Comparison of ENCODE assay signal across 19 cellular contexts in the genomic region with DNA sequence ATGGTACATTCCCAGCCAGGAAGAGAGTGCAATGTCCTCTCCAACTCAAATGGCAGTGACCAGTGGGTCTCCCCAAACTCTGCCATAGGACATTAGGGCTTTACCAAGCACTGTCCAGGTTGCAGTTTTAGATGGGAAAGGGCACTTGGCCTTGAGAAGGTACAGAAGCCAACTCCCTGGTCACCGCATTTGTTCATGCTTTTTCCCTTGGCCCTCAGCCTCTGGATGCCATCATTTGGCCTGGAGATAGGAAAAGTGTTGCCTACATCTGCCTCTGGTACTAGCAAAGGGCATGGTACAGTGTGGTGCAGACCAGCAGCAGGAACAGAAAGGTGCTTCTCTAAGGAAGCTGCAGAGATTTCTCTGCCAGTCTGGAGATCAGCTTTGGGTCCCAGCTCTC.
DNase-seq lines count a peak whose midpoint lies in the region; ATAC-seq, FAIRE-seq and TF ChIP-seq lines count a peak whose summit lies in the region.
"Had no signal": no experiment of that assay in that cellular context is flagged by ENCODE, and none has a peak within 500 bp of the region (broad histone marks: within the 10 kb centered on the region; RNA-seq: fewer than 3 reads in every experiment).

No MANE protein-coding gene starts in this region.

- H3K27ac Mint-ChIP-seq in MCF 10A (ENCODE audit: low read depth, unreplicated experiment), result peak overlapping the region; percentile 52
- H3K27ac Mint-ChIP-seq: CD4-positive, CD25-positive, alpha-beta regulatory T cell had no signal

- H3K4me3 ChIP-seq in mammary epithelial cell (replicated peaks in 1 of 3; ENCODE audit: insufficient read depth in 1 of 3, low read depth in 2 of 3, low read length in 3 of 3) (no peak overlapping the region), K562 (no peak overlapping the region), testis (no peak overlapping the region)
- H3K4me3 ChIP-seq: GM23248 had no signal

- dilution Hi-C loops in mammary epithelial cell (cut with HindIII; ENCODE audit: low sequenced_read_pairs), result no loop called here

- peaks cover 2% of the 10 kb centered on the region for H3K9me3 ChIP-seq in mammary epithelial cell (replicated peaks; ENCODE audit: insufficient read depth, low read length)
- H3K9me3 ChIP-seq in K562 (replicated peaks; ENCODE audit: control insufficient read depth, insufficient read depth, low read depth, low read length), result no peaks in the 10 kb centered on the region
- H3K9me3 ChIP-seq in testis, result no peaks in the 10 kb centered on the region
- H3K9me3 ChIP-seq: BE2C had no signal

- H3K79me2 ChIP-seq in mammary epithelial cell (ENCODE audit: insufficient read depth, low read length) (no peaks in the 10 kb centered on the region), K562 (ENCODE audit: control insufficient read depth, insufficient read depth, low read length) (no peaks in the 10 kb centered on the region)

- H3K4me1 ChIP-seq in mammary epithelial cell (ENCODE audit: insufficient read depth, low read length), result peaks cover 4% of the 10 kb centered on the region
- H3K4me1 ChIP-seq in K562 (replicated peaks in 1 of 2; ENCODE audit: control insufficient read depth in 2 of 2, insufficient read depth in 2 of 2, low read length in 2 of 2), result peaks cover 0 to 7% of the 10 kb centered on the region in 2 experiments; a peak in 2 of 5 replicates
- no peaks in the 10 kb centered on the region for H3K4me1 ChIP-seq in testis
- H3K4me1 ChIP-seq: BE2C had no signal

- intact Hi-C loops in MCF 10A (cut with micrococcal nuclease) (no loop called here), mammary epithelial cell (cut with micrococcal nuclease) (no loop called here), K562 (cut with micrococcal nuclease) (no loop called here), testis (cut with DNase I; ENCODE audit: low total_unique reads) (no loop called here)

- no peak overlapping the region for H3K4me3 Mint-ChIP-seq in MCF 10A (ENCODE audit: unreplicated experiment)
- H3K4me3 Mint-ChIP-seq: CD4-positive, CD25-positive, alpha-beta regulatory T cell; CD8-positive, alpha-beta memory T cell had no signal

- 50% methylated on average over 1 of the region's 1 CpG for WGBS in mammary epithelial cell (ENCODE audit: low coverage, missing lambda C conversion rate)
- WGBS in K562 (ENCODE audit: insufficient coverage, low coverage, missing lambda C conversion rate), result 55% methylated on average over 1 of the region's 1 CpG
- WGBS in testis, 2 donors, result 91% methylated on average over 1 of the region's 1 CpG; no CpG with 5 or more reads in 1 of the 2 donors

- POLR2A ChIA-PET in MCF 10A (lab: Yijun Ruan, JAX) (interaction anchor here (0.6 kb wide), 1 partner anchor 18 kb away, joined by 3 read pairs; no protein-coding TSS in a partner anchor), K562 (lab: Yijun Ruan, JAX) (interaction anchor here (0.6 kb wide), 1 partner anchor 24 kb away, joined by 3 read pairs; no protein-coding TSS in a partner anchor)

- TF ChIP-seq POLR2A in K562 (conservative IDR thresholded peaks at IDR 0.05), result no peak
- TF ChIP-seq POLR2A in testis (IDR thresholded peaks at IDR 0.05), result no peak
- no peak for TF ChIP-seq POLR2A in H54 (IDR thresholded peaks at IDR 0.05; ENCODE audit: low read depth, low read length)

- no peaks in the 10 kb centered on the region for H4K20me1 ChIP-seq in mammary epithelial cell (ENCODE audit: insufficient read depth, low read length)
- H4K20me1 ChIP-seq in K562 (replicated peaks; ENCODE audit: control insufficient read depth, insufficient read depth, low read length), result no peaks in the 10 kb centered on the region

- H3K9me3 Mint-ChIP-seq in MCF 10A (ENCODE audit: unreplicated experiment), result no peaks in the 10 kb centered on the region
- H3K9me3 Mint-ChIP-seq: CD4-positive, CD25-positive, alpha-beta regulatory T cell; CD8-positive, alpha-beta memory T cell had no signal

- no peak for TF ChIP-seq EP300 in K562 (IDR thresholded peaks at IDR 0.05; ENCODE audit: low read length)

- FAIRE-seq in K562 (lab: Jason Lieb, UNC) (no peak), H54 (lab: Jason Lieb, UNC) (no peak)
- FAIRE-seq: GM12891, GM19239 had no signal

- no peak overlapping the region for H3K27ac ChIP-seq in mammary epithelial cell (ENCODE audit: insufficient read depth, low read depth, low read length)
- no peak overlapping the region for H3K27ac ChIP-seq in K562 (ENCODE audit: extremely low read depth, low read depth, low read length)
- H3K27ac ChIP-seq in testis, result no peak overlapping the region
- H3K27ac ChIP-seq: GM23248 had no signal

- no peak for ATAC-seq in K562

- H3K9ac ChIP-seq in mammary epithelial cell (ENCODE audit: insufficient read depth, low read length) (no peak overlapping the region), K562 (ENCODE audit: insufficient read depth in 1 of 2, low read depth in 2 of 2, low read length in 2 of 2) (no peak overlapping the region)
- H3K9ac ChIP-seq: GM23248 had no signal

- BruUV-seq in MCF 10A (replicated peaks; lab: Mats Ljungman, UMichigan) (no TSS peak), mammary epithelial cell (replicated peaks; lab: Mats Ljungman, UMichigan) (no TSS peak), K562 (replicated peaks; lab: Mats Ljungman, UMichigan) (no TSS peak)

- H3K36me3 Mint-ChIP-seq in MCF 10A (ENCODE audit: insufficient read depth, unreplicated experiment), result peaks cover 6% of the 10 kb centered on the region
- H3K36me3 Mint-ChIP-seq: CD4-positive, CD25-positive, alpha-beta regulatory T cell had no signal

- no peak for TF ChIP-seq CTCF in MCF 10A (IDR thresholded peaks at IDR 0.05; ENCODE audit: unreplicated experiment)
- TF ChIP-seq CTCF in mammary epithelial cell (conservative IDR thresholded peaks at IDR 0.05 in 1 of 2, IDR thresholded peaks at IDR 0.05 in 1 of 2; ENCODE audit: extremely low read depth in 1 of 2, insufficient read depth in 1 of 2, low read depth in 1 of 2, low read length in 2 of 2), result no peak
- TF ChIP-seq CTCF in K562 (IDR thresholded peaks at IDR 0.05 in 2 of 3, conservative IDR thresholded peaks at IDR 0.05 in 1 of 3; ENCODE audit: insufficient read depth in 2 of 3, low read depth in 1 of 3, low read length in 3 of 3), result no peak
- no peak for TF ChIP-seq CTCF in testis (IDR thresholded peaks at IDR 0.05)

- H3K27me3 Mint-ChIP-seq in MCF 10A (ENCODE audit: insufficient read depth, unreplicated experiment), result peaks cover 12% of the 10 kb centered on the region
- H3K27me3 Mint-ChIP-seq: CD4-positive, CD25-positive, alpha-beta regulatory T cell had no signal

- DNase-seq in MCF 10A (ENCODE audit: unreplicated experiment) (no peak), mammary epithelial cell (no peak), K562 (ENCODE audit: extremely low read depth in 1 of 4, low spot score in 3 of 4) (no peak), mucosa of gallbladder (ENCODE audit: low spot score) (peak; percentile 7), testis (no peak), H54 (ENCODE audit: insufficient read length, low spot score) (no peak)
- no peak for DNase-seq in activated CD8-positive, alpha-beta memory T cell treated with anti-CD3 and anti-CD28 coated beads, Interleukin-2, amount 50 U/mL, for 4 hours
- DNase-seq: BE2C; C1 segment of cervical spinal cord; CD8-positive, alpha-beta memory T cell; COR-L47; DMS 273 treated with DMSO at 0.1 percent for 48 hours; DND-41; EL; GM23248; HCEC 1CT had no signal

- H3K4me2 ChIP-seq in mammary epithelial cell (ENCODE audit: insufficient read depth, low read depth, low read length) (no peak overlapping the region), K562 (ENCODE audit: insufficient read depth, low read length) (0 out of 2 replicates have a peak overlapping the region, but pooled peaks have one; percentile 11)

- H2AFZ ChIP-seq in mammary epithelial cell (ENCODE audit: low read depth, low read length) (no peak overlapping the region), K562 (ENCODE audit: low read depth, low read length) (peak overlapping the region; percentile 82)
- H2AFZ ChIP-seq: GM23248 had no signal

- H3K9me1 ChIP-seq in K562 (ENCODE audit: control insufficient read depth, insufficient read depth, low read length), result no peaks in the 10 kb centered on the region

- H3K36me3 ChIP-seq in mammary epithelial cell (ENCODE audit: insufficient read depth, low read length), result no peaks in the 10 kb centered on the region
- no peaks in the 10 kb centered on the region for H3K36me3 ChIP-seq in K562 (ENCODE audit: control insufficient read depth, insufficient read depth, low read length)
- no peaks in the 10 kb centered on the region for H3K36me3 ChIP-seq in testis (ENCODE audit: low read depth, missing control alignments)
- H3K36me3 ChIP-seq: BE2C had no signal

- CTCF ChIA-PET in MCF 10A (lab: Yijun Ruan, JAX) (interaction anchor here (0.6 to 1.6 kb wide), 5 partner anchors 20 to 41 kb away, joined by 3 to 6 read pairs (median 4); no protein-coding TSS in a partner anchor), mammary epithelial cell (lab: Charles Lee; ENCODE audit: low non-redundant PET) (no interaction called here), K562 (lab: Yijun Ruan, JAX; ENCODE audit: low intra/inter-chr PET ratio) (no interaction called here)

- peaks cover 13% of the 10 kb centered on the region for H3K4me1 Mint-ChIP-seq in MCF 10A (ENCODE audit: insufficient read depth, unreplicated experiment)

- no peak for TF ChIP-seq RAD21 in K562 (CRISPR knock-in tag; conservative IDR thresholded peaks at IDR 0.05 in 1 of 2, IDR thresholded peaks at IDR 0.05 in 1 of 2)

- in situ Hi-C loops in mammary epithelial cell (cut with MboI; ENCODE audit: low sequenced_read_pairs in 2 of 2), result no loop called here
- in situ Hi-C loops in K562 (cut with MboI), result no loop called here

- H3K27me3 ChIP-seq in mammary epithelial cell (ENCODE audit: insufficient read depth, low read length) (no peaks in the 10 kb centered on the region), K562 (ENCODE audit: control insufficient read depth in 2 of 2, insufficient read depth in 2 of 2, low read length in 2 of 2) (peaks cover 0 to 9% of the 10 kb centered on the region in 2 experiments; a peak in 1 of 5 replicates), testis (no peaks in the 10 kb centered on the region)
- H3K27me3 ChIP-seq: BE2C had no signal

TF ChIP-seq in K562, 482 proteins besides CTCF, POLR2A, EP300 and RAD21 (continues in another document):
- TF ChIP-seq, protein P1, sequence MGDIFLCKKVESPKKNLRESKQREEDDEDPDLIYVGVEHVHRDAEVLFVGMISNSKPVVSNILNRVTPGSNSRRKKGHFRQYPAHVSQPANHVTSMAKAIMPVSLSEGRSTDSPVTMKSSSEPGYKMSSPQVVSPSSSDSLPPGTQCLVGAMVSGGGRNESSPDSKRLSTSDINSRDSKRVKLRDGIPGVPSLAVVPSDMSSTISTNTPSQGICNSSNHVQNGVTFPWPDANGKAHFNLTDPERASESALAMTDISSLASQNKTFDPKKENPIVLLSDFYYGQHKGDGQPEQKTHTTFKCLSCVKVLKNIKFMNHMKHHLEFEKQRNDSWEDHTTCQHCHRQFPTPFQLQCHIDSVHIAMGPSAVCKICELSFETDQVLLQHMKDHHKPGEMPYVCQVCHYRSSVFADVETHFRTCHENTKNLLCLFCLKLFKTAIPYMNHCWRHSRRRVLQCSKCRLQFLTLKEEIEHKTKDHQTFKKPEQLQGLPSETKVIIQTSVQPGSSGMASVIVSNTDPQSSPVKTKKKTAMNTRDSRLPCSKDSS (IDR thresholded peaks at IDR 0.05; ENCODE audit: low read depth, partially characterized antibody), result no peak
- TF ChIP-seq MCM7 (IDR thresholded peaks at IDR 0.05) (no peak), CBFA2T2 (conservative IDR thresholded peaks at IDR 0.05) (no peak)
